ENCODE assay signal across 25 cellular contexts in genomic region chr1:183000563-183000962, GRCh38. TPM values are rescaled to one million over a fixed set of nuclear protein-coding genes. Genes with fewer than 3 reads are reported as not detected.
"Had no signal": no experiment of that assay in that cellular context is flagged by ENCODE, and none has a peak within 500 bp of the region (broad histone marks: within the 10 kb centered on the region; RNA-seq: fewer than 3 reads in every experiment).

No MANE protein-coding gene starts in this region.

- H3K27ac ChIP-seq: breast epithelium, esophagus muscularis mucosa, right lobe of liver, spleen, thyroid gland had no signal

- ATAC-seq: activated CD4-positive, CD25-positive, alpha-beta regulatory T cell treated with anti-CD3 and anti-CD28 coated beads, Interleukin-2, amount 50 U/mL, for 24 hours; right lobe of liver; stimulated activated naive B cell treated with anti-CD40 and anti-IgM and Interleukin-4, amounts not matched to agents 10 μg/mL and 1 μg/mL and 100 μg/mL, for 72 hours had no signal

- H3K9me3 ChIP-seq: breast epithelium, esophagus muscularis mucosa, right lobe of liver, spleen, thyroid gland had no signal

- H3K36me3 ChIP-seq: esophagus muscularis mucosa, right lobe of liver, spleen, thyroid gland had no signal

- DNase-seq: activated CD4-positive, alpha-beta T cell treated with anti-CD3 and anti-CD28 coated beads, Interleukin-2, amount 10 ng/mL, durations not matched to agents 7 days and 5 days; activated CD8-positive, alpha-beta memory T cell treated with anti-CD3 and anti-CD28 coated beads, Interleukin-2, amount 50 U/mL, for 4 hours; activated effector memory CD4-positive, alpha-beta T cell treated with anti-CD3 and anti-CD28 coated beads, Interleukin-2, amount 50 U/mL, for 16 hours; activated naive CD4-positive, alpha-beta T cell treated with anti-CD3 and anti-CD28 coated beads, Interleukin-2, amount 50 U/mL, for 16 hours; activated T-cell treated with anti-CD3 and anti-CD28 coated beads, Interleukin-2, amount 50 U/mL, for 48 hours; cerebellar nuclear complex; effector memory CD4-positive, alpha-beta T cell; foreskin melanocyte; hypothalamus; islet precursor cell; mammary epithelial cell; occipital lobe; right lobe of liver; spleen; stimulated activated naive B cell treated with anti-CD40 and anti-IgM and Interleukin-4, amounts not matched to agents 10 μg/mL and 1 μg/mL and 100 μg/mL, for 72 hours; thyroid gland had no signal

- H3K4me1 ChIP-seq: breast epithelium had no signal

- H3K4me3 ChIP-seq: breast epithelium, esophagus muscularis mucosa, right lobe of liver, spleen, thyroid gland had no signal

- H3K27me3 ChIP-seq: breast epithelium, esophagus muscularis mucosa, right lobe of liver, spleen, thyroid gland had no signal

RNA-seq across cellular contexts. Expression of gene LAMC1, which starts 22.7 kb away (rescaled TPM):
- total RNA-seq: activated CD4-positive, alpha-beta T cell treated with anti-CD3 and anti-CD28 coated beads, Interleukin-2, amount 10 ng/mL, durations not matched to agents 7 days and 5 days had no signal

RNA-seq across cellular contexts. Expression of gene SHCBP1L, which starts 47.6 kb away (rescaled TPM):
- total RNA-seq: activated CD4-positive, alpha-beta T cell treated with anti-CD3 and anti-CD28 coated beads, Interleukin-2, amount 10 ng/mL, durations not matched to agents 7 days and 5 days; astrocyte; endothelial cell of umbilical vein; mammary epithelial cell; myocyte; occipital lobe; progenitor cell of endocrine pancreas; right lobe of liver; spleen; ureter had no signal
- polyA plus RNA-seq: endothelial cell of umbilical vein, mammary epithelial cell, neural cell, spleen had no signal
